ENCODE assay signal across 8 cellular contexts in genomic region chr11:315051-315481, GRCh38. TPM values are rescaled to one million over a fixed set of nuclear protein-coding genes. Genes with fewer than 3 reads are reported as not detected.
DNase-seq lines count a peak whose midpoint lies in the region.

No MANE protein-coding gene starts in this region.

- no peaks in the 10 kb centered on the region for H3K27me3 ChIP-seq in Karpas-422 (ENCODE audit: low read length)
- H3K27me3 ChIP-seq in effector memory CD4-positive, alpha-beta T cell (replicated peaks; ENCODE audit: control insufficient read depth, insufficient read depth, low read length, poor library complexity, severe bottlenecking): no peaks in the 10 kb centered on the region
- H3K27me3 ChIP-seq in muscle layer of colon (ENCODE audit: control insufficient read depth in 1 of 2, insufficient read depth in 2 of 2, low read length in 2 of 2): peaks cover 13 to 24% of the 10 kb centered on the region in 2 donors

- H3K36me3 ChIP-seq in Karpas-422 (ENCODE audit: insufficient read depth, low read length) (no peaks in the 10 kb centered on the region), muscle layer of colon (ENCODE audit: insufficient read depth, low read length) (no peaks in the 10 kb centered on the region)
- peaks cover 7% of the 10 kb centered on the region for H3K36me3 ChIP-seq in effector memory CD4-positive, alpha-beta T cell (ENCODE audit: control insufficient read depth, insufficient read depth, low read length)

- peak overlapping the region; percentile 73 for H3K9ac ChIP-seq in Karpas-422 (ENCODE audit: low read length)
- no peak overlapping the region for H3K9ac ChIP-seq in muscle layer of colon (ENCODE audit: low read length)

- H3K27ac ChIP-seq in Karpas-422 (ENCODE audit: low read length) (no peak overlapping the region), muscle layer of colon (ENCODE audit: low read depth, low read length) (no peak overlapping the region)
- peak overlapping the region; percentile 77 for H3K27ac ChIP-seq in effector memory CD4-positive, alpha-beta T cell (ENCODE audit: insufficient read depth, low read length, poor library complexity, severe bottlenecking)

- H3K79me2 ChIP-seq in Karpas-422 (ENCODE audit: low read length): peaks cover 9% of the 10 kb centered on the region

- H3K9me2 ChIP-seq in Karpas-422 (replicated peaks; ENCODE audit: insufficient read depth, low read length): no peaks in the 10 kb centered on the region

- no peaks in the 10 kb centered on the region for H4K20me1 ChIP-seq in Karpas-422 (ENCODE audit: insufficient read depth, low read depth, low read length)

- H3K4me1 ChIP-seq in Karpas-422 (ENCODE audit: low read length) (peaks cover 27% of the 10 kb centered on the region), muscle layer of colon (ENCODE audit: insufficient read depth, low read length) (peaks cover 19% of the 10 kb centered on the region)
- H3K4me1 ChIP-seq in effector memory CD4-positive, alpha-beta T cell (ENCODE audit: control insufficient read depth, insufficient read depth, low read length, poor library complexity, severe bottlenecking): peaks cover 29% of the 10 kb centered on the region

- H3K9me3 ChIP-seq in Karpas-422 (ENCODE audit: low read length) (no peaks in the 10 kb centered on the region), muscle layer of colon (ENCODE audit: low read length) (no peaks in the 10 kb centered on the region)
- no peaks in the 10 kb centered on the region for H3K9me3 ChIP-seq in effector memory CD4-positive, alpha-beta T cell (ENCODE audit: control insufficient read depth, low read length)

- H3K4me2 ChIP-seq in Karpas-422 (ENCODE audit: low read depth, low read length, poor library complexity, severe bottlenecking): peak overlapping the region; percentile 70

- H3K4me3 ChIP-seq in Karpas-422 (ENCODE audit: low read length) (peak overlapping the region; percentile 68), muscle layer of colon (ENCODE audit: low read depth in 1 of 2, low read length in 2 of 2) (peak overlapping the region; percentile 7 to 53)
- peak overlapping the region; percentile 87 for H3K4me3 ChIP-seq in effector memory CD4-positive, alpha-beta T cell (ENCODE audit: insufficient read depth, low read depth, low read length, poor library complexity, severe bottlenecking)

- H2AFZ ChIP-seq in Karpas-422 (ENCODE audit: low read length): no peak overlapping the region

- DNase-seq in 8988T (peak; percentile 32), Karpas-422 (no peak), dedifferentiated amniotic fluid mesenchymal stem cell (ENCODE audit: extremely low spot score) (no peak), NCI-H128 (lab: John Stamatoyannopoulos, UW; ENCODE audit: unreplicated experiment) (no peak), COLO668 (lab: John Stamatoyannopoulos, UW; ENCODE audit: unreplicated experiment) (no peak), HuH-7 (ENCODE audit: low spot score) (no peak)
- no peak for DNase-seq in effector memory CD4-positive, alpha-beta T cell

RNA-seq across cellular contexts. Expression of gene IFITM1, which starts 1.2 kb away (rescaled TPM):
- total RNA-seq in Karpas-422 (2014; rRNA removed; shearing (Covaris generic); ENCODE audit: low replicate concordance): 125 and 216 TPM in 2 replicates

RNA-seq across cellular contexts. Expression of gene IFITM3, which starts 5.6 kb away (rescaled TPM):
- total RNA-seq in Karpas-422 (2014; rRNA removed; shearing (Covaris generic); ENCODE audit: low replicate concordance): 1.7 TPM in 1 of 2 replicates, not detected in the other

RNA-seq across cellular contexts. Expression of gene IFITM2, which starts 7.5 kb away (rescaled TPM):
- 18.5 and 19.4 TPM in 2 replicates for total RNA-seq in Karpas-422 (2014; rRNA removed; shearing (Covaris generic); ENCODE audit: low replicate concordance)

RNA-seq across cellular contexts. Expression of gene IFITM5, which starts 15.7 kb away (rescaled TPM):
- total RNA-seq in Karpas-422 (2014; rRNA removed; shearing (Covaris generic); ENCODE audit: low replicate concordance): not detected in 2 replicates

RNA-seq across cellular contexts. Expression of gene PGGHG, which starts 26.1 kb away (rescaled TPM):
- total RNA-seq in Karpas-422 (2014; rRNA removed; shearing (Covaris generic); ENCODE audit: low replicate concordance): 17.0 and 24.2 TPM in 2 replicates

Comparison
In these comparisons a context has a peak if more than half of its experiments do, and no peak if none do; other contexts are left out.
1. H3K4me3 ChIP-seq: peak in every context shown above with its lines; median percentile 87 in effector memory CD4-positive, alpha-beta T cell; 68 in Karpas-422; 30 in muscle layer of colon.